In genomic region chr7:88522771-88523316, GRCh38 we compare ENCODE assay signal across 1 cellular context.
TF ChIP-seq lines count a peak whose summit lies in the region.

No MANE protein-coding gene starts in this region.

TF ChIP-seq in H1, 55 proteins besides CTCF, POLR2A, EP300 and RAD21:
- TF ChIP-seq NRF1 (IDR thresholded peaks at IDR 0.05; ENCODE audit: low read depth, low read length) (no peak), CBX8 (IDR thresholded peaks at IDR 0.05; ENCODE audit: borderline replicate concordance, low read depth, low read length) (no peak), FOSL1 (IDR thresholded peaks at IDR 0.05; ENCODE audit: insufficient read depth, low read depth, low read length) (no peak), NANOG (IDR thresholded peaks at IDR 0.05; ENCODE audit: insufficient read depth, low read depth, low read length, poor library complexity, severe bottlenecking) (no peak), EZH2 (IDR thresholded peaks at IDR 0.05; ENCODE audit: low read depth, low read length, severe bottlenecking) (no peak), RNF2 (IDR thresholded peaks at IDR 0.05; ENCODE audit: borderline replicate concordance, low read depth, low read length, missing control alignments, poor library complexity, severe bottlenecking) (no peak)
